1 cellular context compared by ENCODE assay signal in the genomic region with DNA sequence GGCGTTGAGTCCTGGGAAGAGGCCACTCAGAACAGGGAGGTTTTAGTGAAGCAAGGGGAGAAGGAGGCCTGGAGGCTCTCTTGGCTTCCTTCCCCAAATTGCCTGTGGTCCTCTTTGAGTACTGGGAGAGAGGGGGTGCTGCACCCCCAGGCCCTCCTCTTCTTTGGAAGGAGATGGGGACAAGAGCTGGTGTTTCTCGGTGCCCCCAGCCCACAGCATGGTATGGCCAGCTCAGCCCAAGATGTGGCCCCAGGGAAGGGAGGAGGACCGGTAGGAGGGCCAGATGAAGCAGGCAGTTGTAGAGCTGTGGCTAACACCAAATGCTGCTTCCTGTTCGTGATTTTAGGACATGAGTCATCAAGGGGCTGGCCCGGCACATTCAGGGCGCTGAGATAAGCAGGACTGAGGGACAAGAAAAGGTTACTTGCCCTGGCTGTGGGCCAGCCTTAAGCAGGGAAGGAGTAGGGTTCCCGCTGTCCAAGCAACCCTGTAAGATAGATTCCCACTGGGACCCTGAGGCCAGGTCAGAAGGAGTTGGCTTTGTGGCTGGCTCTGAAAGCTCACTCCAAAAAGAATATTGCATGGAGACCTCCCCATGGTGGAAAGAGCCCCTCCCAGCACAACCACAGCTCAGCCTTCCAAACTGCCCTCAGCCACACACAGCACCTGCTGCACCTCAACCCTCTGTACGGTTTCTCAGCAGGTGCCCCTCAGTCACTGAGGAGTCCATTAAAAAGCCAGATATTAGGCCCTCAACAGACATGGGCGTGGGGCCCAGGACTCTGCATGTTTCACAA.
TF ChIP-seq lines count a peak whose summit lies in the region.

No MANE protein-coding gene starts in this region.

TF ChIP-seq in H1, 55 proteins besides CTCF, POLR2A, EP300 and RAD21:
- TF ChIP-seq SAP30 (IDR thresholded peaks at IDR 0.05; ENCODE audit: insufficient read depth, insufficient replicate concordance, low read length) (no peak), RXRA (IDR thresholded peaks at IDR 0.05; ENCODE audit: insufficient read depth, low read depth, low read length) (no peak), TCF12 (IDR thresholded peaks at IDR 0.05; ENCODE audit: low read depth, low read length) (no peak), SIRT6 (IDR thresholded peaks at IDR 0.05; ENCODE audit: low read length) (no peak), POLR2AphosphoS5 (IDR thresholded peaks at IDR 0.05; ENCODE audit: low read depth, low read length) (no peak), KDM1A (IDR thresholded peaks at IDR 0.05; ENCODE audit: borderline replicate concordance, low read length) (no peak), YY1 (IDR thresholded peaks at IDR 0.05; ENCODE audit: low read depth, low read length) (no peak)
- TF ChIP-seq, protein P1, sequence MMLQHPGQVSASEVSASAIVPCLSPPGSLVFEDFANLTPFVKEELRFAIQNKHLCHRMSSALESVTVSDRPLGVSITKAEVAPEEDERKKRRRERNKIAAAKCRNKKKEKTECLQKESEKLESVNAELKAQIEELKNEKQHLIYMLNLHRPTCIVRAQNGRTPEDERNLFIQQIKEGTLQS (IDR thresholded peaks at IDR 0.05; ENCODE audit: insufficient read depth, low read depth, low read length): no peak
